ENCODE assay signal across 9 cellular contexts in genomic region chr10:83458611-83459010, GRCh38.
"Had no signal": no experiment of that assay in that cellular context is flagged by ENCODE, and none has a peak within 500 bp of the region (broad histone marks: within the 10 kb centered on the region; RNA-seq: fewer than 3 reads in every experiment).

No MANE protein-coding gene starts in this region.

- H3K27me3 Mint-ChIP-seq: IgD-negative memory B cell had no signal

- H3K4me1 ChIP-seq: HAP-1 had no signal

- H3K4me3 ChIP-seq: GM23248, HAP-1 had no signal

- H3K27ac Mint-ChIP-seq: HFFc6, IgD-negative memory B cell had no signal

- H3K9me3 ChIP-seq: HAP-1 had no signal

- H2AFZ ChIP-seq: GM23248 had no signal

- H3K36me3 ChIP-seq: HAP-1 had no signal

- FAIRE-seq: HepG2 had no signal

- H3K9ac ChIP-seq: GM23248 had no signal

- ATAC-seq: HCT116, HepG2 had no signal

- H3K36me3 Mint-ChIP-seq: IgD-negative memory B cell had no signal

- DNase-seq: GM23248, GOT3, H7, HFFc6 had no signal

- H3K27ac ChIP-seq: GM23248, HL-60 had no signal

- H3K4me3 Mint-ChIP-seq: HFFc6, IgD-negative memory B cell had no signal
